Comparison of ENCODE assay signal across 15 cellular contexts in the genomic region with DNA sequence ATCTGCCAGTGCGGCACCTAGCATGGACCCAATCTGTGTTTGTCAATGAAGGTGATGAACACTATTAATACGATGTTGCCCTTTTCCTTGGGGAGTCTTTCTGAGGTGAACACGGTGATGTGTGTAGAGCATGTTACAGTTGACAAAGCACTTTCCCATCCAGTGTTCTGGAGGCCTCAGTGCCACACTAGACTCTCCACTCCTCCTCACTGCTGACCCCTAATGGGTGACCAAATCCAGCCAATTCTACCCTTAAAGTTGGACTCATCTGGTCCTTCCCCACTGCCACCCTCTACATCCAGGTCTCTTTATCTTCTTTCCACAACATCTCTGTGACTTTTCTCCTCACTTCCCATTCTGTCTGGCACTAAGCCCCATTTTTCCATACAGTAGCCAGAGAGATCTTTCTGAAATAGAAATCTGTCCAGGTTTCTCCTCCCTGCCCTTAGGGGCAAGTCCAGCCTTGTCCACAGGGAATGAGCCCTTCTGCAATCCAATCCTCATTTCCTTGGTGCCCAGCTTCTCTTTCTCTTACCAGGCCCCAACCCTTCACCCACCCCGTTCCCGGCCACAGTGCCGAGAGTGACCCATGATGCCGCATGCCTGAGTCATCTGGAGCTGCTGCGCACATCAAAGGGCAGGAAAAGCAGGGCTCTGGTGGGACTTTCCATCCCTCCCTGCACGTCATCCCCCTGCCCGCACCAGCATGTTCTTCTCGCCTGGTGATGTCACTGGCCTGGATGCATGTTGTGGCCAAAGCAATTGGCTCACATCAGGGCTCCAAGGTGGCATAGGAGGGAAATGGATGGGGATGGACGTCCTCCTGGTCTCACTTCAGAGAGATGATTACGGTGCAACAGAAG.
A peak's percentile ranks its signal among the peaks of the same experiment; 100 is the strongest.
DNase-seq lines count a peak whose midpoint lies in the region; ATAC-seq, FAIRE-seq and TF ChIP-seq lines count a peak whose summit lies in the region.
"Had no signal": no experiment of that assay in that cellular context is flagged by ENCODE, and none has a peak within 500 bp of the region (broad histone marks: within the 10 kb centered on the region; RNA-seq: fewer than 3 reads in every experiment).

No MANE protein-coding gene starts in this region.

- TF ChIP-seq CTCF in A549 (IDR thresholded peaks at IDR 0.05) (no peak), WTC11 (IDR thresholded peaks at IDR 0.05) (no peak), foreskin keratinocyte (conservative IDR thresholded peaks at IDR 0.05) (peak; percentile 0), testis (IDR thresholded peaks at IDR 0.05) (no peak)

- no peak overlapping the region for H3K27ac Mint-ChIP-seq in WTC11
- H3K27ac Mint-ChIP-seq: naive thymus-derived CD4-positive, alpha-beta T cell had no signal

- H3K4me3 ChIP-seq in A549 (no peak overlapping the region), GM23248 (no peak overlapping the region), testis (no peak overlapping the region)
- H3K4me3 ChIP-seq: adrenal gland, skin epidermis had no signal

- peak in 1 of 2 experiments; percentile 30; a peak in 2 of 5 replicates for TF ChIP-seq RAD21 in A549 (conservative IDR thresholded peaks at IDR 0.05 in 1 of 2, IDR thresholded peaks at IDR 0.05 in 1 of 2)

- WGBS in A549 (ENCODE audit: missing lambda C conversion rate), result 29% methylated on average over 13 of the region's 13 CpGs
- WGBS in GM23248 (ENCODE audit: low coverage in 1 of 2, low lambda C conversion rate in 2 of 2, missing lambda C conversion rate in 2 of 2), 2 experiments, result 56 to 58% methylated on average over 13 of the region's 13 CpGs
- 87 to 91% methylated on average over 13 of the region's 13 CpGs for WGBS in testis, 2 donors

- H3K9me3 ChIP-seq in A549, result no peaks in the 10 kb centered on the region
- no peaks in the 10 kb centered on the region for H3K9me3 ChIP-seq in GM23248 (ENCODE audit: low read depth)
- no peaks in the 10 kb centered on the region for H3K9me3 ChIP-seq in testis
- H3K9me3 ChIP-seq: adrenal gland had no signal

- no peak overlapping the region for H2AFZ ChIP-seq in GM23248

- POLR2A ChIA-PET in A549 (lab: Yijun Ruan, JAX) (interaction anchor here (0.8 kb wide), 1 partner anchor 65 kb away, joined by 4 read pairs; a partner anchor contains a TSS), WTC11 (lab: Charles Lee) (no interaction called here)

- peak; percentile 88 to 91 for DNase-seq in A549 (ENCODE audit: low read depth in 1 of 2, low spot score in 1 of 2)
- DNase-seq in GM23248, result peak; percentile 81
- DNase-seq in WTC11 (ENCODE audit: low spot score), result no peak
- DNase-seq in foreskin keratinocyte, result peak; percentile 98
- no peak for DNase-seq in testis
- no peak for DNase-seq in NOMO-1 treated with dmso at 0.1 percent for 144 hours (lab: John Stamatoyannopoulos, UW; ENCODE audit: unreplicated experiment)
- DNase-seq: KG1; naive thymus-derived CD4-positive, alpha-beta T cell; NCI-H2081; T-helper 9 cell had no signal

- H3K27me3 Mint-ChIP-seq in WTC11 (ENCODE audit: low read depth), result peaks cover 10% of the 10 kb centered on the region

- intact Hi-C loops in testis (cut with DNase I; ENCODE audit: low total_unique reads), result no loop called here

- H3K4me1 Mint-ChIP-seq in WTC11, result no peaks in the 10 kb centered on the region
- H3K4me1 Mint-ChIP-seq: naive thymus-derived CD4-positive, alpha-beta T cell had no signal

- no peaks in the 10 kb centered on the region for H3F3A ChIP-seq in GM23248 (ENCODE audit: insufficient read depth)

- H3K27ac ChIP-seq in A549 (peak overlapping the region; percentile 86 to 87), GM23248 (no peak overlapping the region), foreskin keratinocyte (peak overlapping the region; percentile 97), testis (no peak overlapping the region)
- H3K27ac ChIP-seq: adrenal gland, C4-2B, skin epidermis had no signal

- in situ Hi-C loops in GM23248 (cut with MboI), result no loop called here

- H3K4me1 ChIP-seq in A549 (peaks cover 38% of the 10 kb centered on the region), GM23248 (ENCODE audit: insufficient read depth) (no peaks in the 10 kb centered on the region), foreskin keratinocyte (peaks cover 25% of the 10 kb centered on the region), testis (no peaks in the 10 kb centered on the region)
- H3K4me1 ChIP-seq: adrenal gland had no signal

- no peaks in the 10 kb centered on the region; the same call in 1 of the 2 replicates for H3K9me3 Mint-ChIP-seq in WTC11

- H3K9me2 ChIP-seq in GM23248 (ENCODE audit: insufficient read depth), result no peaks in the 10 kb centered on the region

- H4K20me1 ChIP-seq in GM23248 (ENCODE audit: insufficient read depth), result no peaks in the 10 kb centered on the region

- H3K36me3 Mint-ChIP-seq in WTC11, result no peaks in the 10 kb centered on the region
- H3K36me3 Mint-ChIP-seq: naive thymus-derived CD4-positive, alpha-beta T cell had no signal

- H3K4me2 ChIP-seq in A549, result peak overlapping the region; percentile 64
- no peak overlapping the region for H3K4me2 ChIP-seq in GM23248 (ENCODE audit: unreplicated experiment)

- no peaks in the 10 kb centered on the region for H3K36me3 ChIP-seq in GM23248 (ENCODE audit: low read depth)
- H3K36me3 ChIP-seq in testis (ENCODE audit: low read depth, missing control alignments), result no peaks in the 10 kb centered on the region
- H3K36me3 ChIP-seq: adrenal gland had no signal

- TF ChIP-seq POLR2A in A549 (IDR thresholded peaks at IDR 0.05; ENCODE audit: low read length) (no peak), testis (IDR thresholded peaks at IDR 0.05) (no peak)

- H3K27me3 ChIP-seq in GM23248 (replicated peaks; ENCODE audit: insufficient read depth), result peaks cover 13% of the 10 kb centered on the region
- H3K27me3 ChIP-seq in foreskin keratinocyte, result no peaks in the 10 kb centered on the region
- no peaks in the 10 kb centered on the region for H3K27me3 ChIP-seq in testis

- H3K4me3 Mint-ChIP-seq in WTC11, result no peak overlapping the region
- H3K4me3 Mint-ChIP-seq: naive thymus-derived CD4-positive, alpha-beta T cell had no signal

- peak; percentile 79 for FAIRE-seq in A549 (lab: Jason Lieb, UNC)

- CTCF ChIA-PET in A549 (lab: Yijun Ruan, JAX), result interaction anchor here (1.2 kb wide), 1 partner anchor 9 kb away, joined by 3 read pairs; no protein-coding TSS in a partner anchor
- CTCF ChIA-PET in WTC11 (lab: Charles Lee), result no interaction called here

- H3K9ac ChIP-seq in GM23248, result no peak overlapping the region

- peak; percentile 96 to 97 for ATAC-seq in A549
- ATAC-seq in WTC11, result peak; percentile 28; the same call in 1 of the 2 replicates
- peak; percentile 96 for ATAC-seq in foreskin keratinocyte
- no peak for ATAC-seq in HG03139 (IDR thresholded peaks at IDR 0.05; ENCODE audit: unreplicated experiment)
- no peak for ATAC-seq in HG02763 (IDR thresholded peaks at IDR 0.05; ENCODE audit: unreplicated experiment)
- ATAC-seq: naive thymus-derived CD4-positive, alpha-beta T cell had no signal

- peak; percentile 28 to 80; a peak in 2 of 5 replicates for TF ChIP-seq EP300 in A549 (IDR thresholded peaks at IDR 0.05)

- no peaks in the 10 kb centered on the region for H3K79me2 ChIP-seq in GM23248 (ENCODE audit: insufficient read depth)

TF ChIP-seq in A549, 52 proteins besides CTCF, POLR2A, EP300 and RAD21 (continues in another document):
- 0 out of 2 replicates have a peak, but pooled peaks have one; percentile 26 for TF ChIP-seq RFX5 (IDR thresholded peaks at IDR 0.05)
- TF ChIP-seq GATA3 (IDR thresholded peaks at IDR 0.05; ENCODE audit: borderline replicate concordance), result peak; percentile 68; the same call in 1 of the 2 replicates
- peak; percentile 23; the same call in 1 of the 2 replicates for TF ChIP-seq EHF (CRISPR knock-in tag; IDR thresholded peaks at IDR 0.05)
- peak; percentile 37; the same call in 1 of the 2 replicates for TF ChIP-seq FOSL2 (IDR thresholded peaks at IDR 0.05)
- TF ChIP-seq FOSL2 (CRISPR knock-in tag; IDR thresholded peaks at IDR 0.05), result peak; percentile 87
- peak; percentile 22; the same call in 1 of the 2 replicates for TF ChIP-seq HOXB13 (CRISPR knock-in tag; IDR thresholded peaks at IDR 0.05; ENCODE audit: low read depth)
- TF ChIP-seq, protein P1, sequence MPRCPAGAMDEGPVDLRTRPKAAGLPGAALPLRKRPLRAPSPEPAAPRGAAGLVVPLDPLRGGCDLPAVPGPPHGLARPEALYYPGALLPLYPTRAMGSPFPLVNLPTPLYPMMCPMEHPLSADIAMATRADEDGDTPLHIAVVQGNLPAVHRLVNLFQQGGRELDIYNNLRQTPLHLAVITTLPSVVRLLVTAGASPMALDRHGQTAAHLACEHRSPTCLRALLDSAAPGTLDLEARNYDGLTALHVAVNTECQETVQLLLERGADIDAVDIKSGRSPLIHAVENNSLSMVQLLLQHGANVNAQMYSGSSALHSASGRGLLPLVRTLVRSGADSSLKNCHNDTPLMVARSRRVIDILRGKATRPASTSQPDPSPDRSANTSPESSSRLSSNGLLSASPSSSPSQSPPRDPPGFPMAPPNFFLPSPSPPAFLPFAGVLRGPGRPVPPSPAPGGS (IDR thresholded peaks at IDR 0.05), result no peak
- TF ChIP-seq JUNB (IDR thresholded peaks at IDR 0.05), result peak; percentile 54
- no peak for TF ChIP-seq CHD4 (IDR thresholded peaks at IDR 0.05; ENCODE audit: borderline replicate concordance)

TF ChIP-seq in WTC11, 78 proteins besides CTCF, POLR2A, EP300 and RAD21 (continues in another document):
- TF ChIP-seq, protein P2, sequence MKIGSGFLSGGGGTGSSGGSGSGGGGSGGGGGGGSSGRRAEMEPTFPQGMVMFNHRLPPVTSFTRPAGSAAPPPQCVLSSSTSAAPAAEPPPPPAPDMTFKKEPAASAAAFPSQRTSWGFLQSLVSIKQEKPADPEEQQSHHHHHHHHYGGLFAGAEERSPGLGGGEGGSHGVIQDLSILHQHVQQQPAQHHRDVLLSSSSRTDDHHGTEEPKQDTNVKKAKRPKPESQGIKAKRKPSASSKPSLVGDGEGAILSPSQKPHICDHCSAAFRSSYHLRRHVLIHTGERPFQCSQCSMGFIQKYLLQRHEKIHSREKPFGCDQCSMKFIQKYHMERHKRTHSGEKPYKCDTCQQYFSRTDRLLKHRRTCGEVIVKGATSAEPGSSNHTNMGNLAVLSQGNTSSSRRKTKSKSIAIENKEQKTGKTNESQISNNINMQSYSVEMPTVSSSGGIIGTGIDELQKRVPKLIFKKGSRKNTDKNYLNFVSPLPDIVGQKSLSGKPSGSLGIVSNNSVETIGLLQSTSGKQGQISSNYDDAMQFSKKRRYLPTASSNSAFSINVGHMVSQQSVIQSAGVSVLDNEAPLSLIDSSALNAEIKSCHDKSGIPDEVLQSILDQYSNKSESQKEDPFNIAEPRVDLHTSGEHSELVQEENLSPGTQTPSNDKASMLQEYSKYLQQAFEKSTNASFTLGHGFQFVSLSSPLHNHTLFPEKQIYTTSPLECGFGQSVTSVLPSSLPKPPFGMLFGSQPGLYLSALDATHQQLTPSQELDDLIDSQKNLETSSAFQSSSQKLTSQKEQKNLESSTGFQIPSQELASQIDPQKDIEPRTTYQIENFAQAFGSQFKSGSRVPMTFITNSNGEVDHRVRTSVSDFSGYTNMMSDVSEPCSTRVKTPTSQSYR (CRISPR knock-in tag; IDR thresholded peaks at IDR 0.05), result no peak
- no peak for TF ChIP-seq RORB (CRISPR knock-in tag; IDR thresholded peaks at IDR 0.05)
- no peak for TF ChIP-seq GRHL2 (CRISPR knock-in tag; IDR thresholded peaks at IDR 0.05; ENCODE audit: insufficient replicate concordance, severe bottlenecking)

Comparison
In these comparisons a context has a peak if more than half of its experiments do, and no peak if none do; other contexts are left out.
1. ATAC-seq: peak in A549 (2 of 2), WTC11 (single experiment) and foreskin keratinocyte (single experiment); none in HG03139 (single experiment) and HG02763 (single experiment).
2. DNase-seq: peak in A549 (2 of 2), GM23248 (single experiment) and foreskin keratinocyte (2 of 2); none in WTC11 (single experiment), testis (single experiment) and NOMO-1 treated with dmso at 0.1 percent for 144 hours (single experiment).
3. H3K27ac ChIP-seq: peak in A549 (2 of 2) and foreskin keratinocyte (single experiment); none in GM23248 (single experiment) and testis (0 of 2).